ENCODE assay signal across 1 cellular context in the genomic region with DNA sequence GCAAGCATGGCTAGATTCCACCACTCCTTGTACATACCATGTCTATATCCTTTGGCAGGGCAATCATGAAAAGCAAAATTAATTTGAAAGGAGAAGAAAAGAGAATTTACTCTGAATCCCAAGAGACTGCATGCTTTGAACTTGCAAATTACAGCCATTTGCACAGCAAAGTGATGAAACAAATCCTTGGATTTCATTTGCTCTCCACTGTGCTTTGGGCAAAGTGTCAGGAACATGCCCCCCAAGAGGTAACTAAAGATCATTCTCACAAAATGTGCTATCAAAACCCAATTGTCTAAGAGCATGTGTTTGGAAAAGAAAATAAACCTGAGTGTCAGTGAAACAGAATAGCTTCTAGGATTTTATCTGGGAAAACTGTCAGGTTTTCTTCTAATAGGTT.
TF ChIP-seq lines count a peak whose summit lies in the region.

No MANE protein-coding gene starts in this region.

TF ChIP-seq in WTC11, 78 proteins besides CTCF, POLR2A, EP300 and RAD21 (continued from another document):
- TF ChIP-seq, protein P1, sequence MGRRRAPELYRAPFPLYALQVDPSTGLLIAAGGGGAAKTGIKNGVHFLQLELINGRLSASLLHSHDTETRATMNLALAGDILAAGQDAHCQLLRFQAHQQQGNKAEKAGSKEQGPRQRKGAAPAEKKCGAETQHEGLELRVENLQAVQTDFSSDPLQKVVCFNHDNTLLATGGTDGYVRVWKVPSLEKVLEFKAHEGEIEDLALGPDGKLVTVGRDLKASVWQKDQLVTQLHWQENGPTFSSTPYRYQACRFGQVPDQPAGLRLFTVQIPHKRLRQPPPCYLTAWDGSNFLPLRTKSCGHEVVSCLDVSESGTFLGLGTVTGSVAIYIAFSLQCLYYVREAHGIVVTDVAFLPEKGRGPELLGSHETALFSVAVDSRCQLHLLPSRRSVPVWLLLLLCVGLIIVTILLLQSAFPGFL (CRISPR knock-in tag; IDR thresholded peaks at IDR 0.05; ENCODE audit: borderline replicate concordance): no peak
- TF ChIP-seq, protein P2, sequence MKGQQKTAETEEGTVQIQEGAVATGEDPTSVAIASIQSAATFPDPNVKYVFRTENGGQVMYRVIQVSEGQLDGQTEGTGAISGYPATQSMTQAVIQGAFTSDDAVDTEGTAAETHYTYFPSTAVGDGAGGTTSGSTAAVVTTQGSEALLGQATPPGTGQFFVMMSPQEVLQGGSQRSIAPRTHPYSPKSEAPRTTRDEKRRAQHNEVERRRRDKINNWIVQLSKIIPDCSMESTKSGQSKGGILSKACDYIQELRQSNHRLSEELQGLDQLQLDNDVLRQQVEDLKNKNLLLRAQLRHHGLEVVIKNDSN (CRISPR knock-in tag; IDR thresholded peaks at IDR 0.05): no peak
- TF ChIP-seq ATF1 (CRISPR knock-in tag; IDR thresholded peaks at IDR 0.05) (no peak), NFYB (CRISPR knock-in tag; conservative IDR thresholded peaks at IDR 0.05; ENCODE audit: low read depth) (no peak), ZNF263 (CRISPR knock-in tag; IDR thresholded peaks at IDR 0.05; ENCODE audit: low read depth) (no peak)
- TF ChIP-seq, protein P3, sequence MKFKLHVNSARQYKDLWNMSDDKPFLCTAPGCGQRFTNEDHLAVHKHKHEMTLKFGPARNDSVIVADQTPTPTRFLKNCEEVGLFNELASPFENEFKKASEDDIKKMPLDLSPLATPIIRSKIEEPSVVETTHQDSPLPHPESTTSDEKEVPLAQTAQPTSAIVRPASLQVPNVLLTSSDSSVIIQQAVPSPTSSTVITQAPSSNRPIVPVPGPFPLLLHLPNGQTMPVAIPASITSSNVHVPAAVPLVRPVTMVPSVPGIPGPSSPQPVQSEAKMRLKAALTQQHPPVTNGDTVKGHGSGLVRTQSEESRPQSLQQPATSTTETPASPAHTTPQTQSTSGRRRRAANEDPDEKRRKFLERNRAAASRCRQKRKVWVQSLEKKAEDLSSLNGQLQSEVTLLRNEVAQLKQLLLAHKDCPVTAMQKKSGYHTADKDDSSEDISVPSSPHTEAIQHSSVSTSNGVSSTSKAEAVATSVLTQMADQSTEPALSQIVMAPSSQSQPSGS (CRISPR knock-in tag; IDR thresholded peaks at IDR 0.05; ENCODE audit: borderline replicate concordance, low read depth): no peak
- TF ChIP-seq, protein P4, sequence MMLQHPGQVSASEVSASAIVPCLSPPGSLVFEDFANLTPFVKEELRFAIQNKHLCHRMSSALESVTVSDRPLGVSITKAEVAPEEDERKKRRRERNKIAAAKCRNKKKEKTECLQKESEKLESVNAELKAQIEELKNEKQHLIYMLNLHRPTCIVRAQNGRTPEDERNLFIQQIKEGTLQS (CRISPR knock-in tag; conservative IDR thresholded peaks at IDR 0.05): no peak
TF ChIP-seq in WTC11: peak in this region for 0.
